16 cellular contexts compared by ENCODE assay signal in genomic region chr7:134018321-134018720, GRCh38.
"Had no signal": no experiment of that assay in that cellular context is flagged by ENCODE, and none has a peak within 500 bp of the region (broad histone marks: within the 10 kb centered on the region; RNA-seq: fewer than 3 reads in every experiment).

No MANE protein-coding gene starts in this region.

- H3K27ac ChIP-seq: lower lobe of right lung, transverse colon, uterus, VCaP had no signal

- DNase-seq: activated CD4-positive, alpha-beta T cell treated with anti-CD3 and anti-CD28 coated beads for 1 hour; activated CD8-positive, alpha-beta memory T cell treated with anti-CD3 and anti-CD28 coated beads for 24 hours; activated CD8-positive, alpha-beta memory T cell treated with anti-CD3 and anti-CD28 coated beads, Interleukin-2, amount 50 U/mL, for 48 hours; activated effector memory CD4-positive, alpha-beta T cell treated with Interleukin-2 at 50 U/mL for 16 hours; activated naive CD4-positive, alpha-beta T cell treated with anti-CD3 and anti-CD28 coated beads, Interleukin-2, amount 50 U/mL, for 16 hours; activated T-cell treated with anti-CD3 and anti-CD28 coated beads, Interleukin-2, amount 50 U/mL, for 48 hours; cerebellar nuclear complex; cortex of kidney; lower lobe of right lung; stimulated activated CD4-positive, alpha-beta T cell treated with anti-CD3 and anti-CD28 coated beads, Interleukin-2, amount 100 ng/mL, for 24 hours; stimulated activated naive CD8-positive, alpha-beta T cell treated with anti-CD3 and anti-CD28 coated beads, Interleukin-15, Interleukin-2, amounts not matched to agents 100 U/mL and 50 U/mL, for 24 hours; T-helper 2 cell; transverse colon; uterus had no signal

- H3K36me3 ChIP-seq: lower lobe of right lung, transverse colon, uterus had no signal

- H3K4me1 ChIP-seq: lower lobe of right lung, uterus had no signal

- H3K9me3 ChIP-seq: lower lobe of right lung, transverse colon, uterus had no signal

- H3K4me3 ChIP-seq: lower lobe of right lung, transverse colon, uterus had no signal

- H3K27me3 Mint-ChIP-seq: progenitor cell of endocrine pancreas had no signal

- H3K27ac Mint-ChIP-seq: progenitor cell of endocrine pancreas had no signal

- H3K27me3 ChIP-seq: transverse colon, uterus had no signal

- ATAC-seq: lower lobe of right lung; stimulated activated naive CD8-positive, alpha-beta T cell treated with anti-CD3 and anti-CD28 coated beads, Interleukin-15, Interleukin-2, amounts not matched to agents 100 U/mL and 50 U/mL, for 24 hours had no signal
